1 cellular context compared by ENCODE assay signal in the genomic region with DNA sequence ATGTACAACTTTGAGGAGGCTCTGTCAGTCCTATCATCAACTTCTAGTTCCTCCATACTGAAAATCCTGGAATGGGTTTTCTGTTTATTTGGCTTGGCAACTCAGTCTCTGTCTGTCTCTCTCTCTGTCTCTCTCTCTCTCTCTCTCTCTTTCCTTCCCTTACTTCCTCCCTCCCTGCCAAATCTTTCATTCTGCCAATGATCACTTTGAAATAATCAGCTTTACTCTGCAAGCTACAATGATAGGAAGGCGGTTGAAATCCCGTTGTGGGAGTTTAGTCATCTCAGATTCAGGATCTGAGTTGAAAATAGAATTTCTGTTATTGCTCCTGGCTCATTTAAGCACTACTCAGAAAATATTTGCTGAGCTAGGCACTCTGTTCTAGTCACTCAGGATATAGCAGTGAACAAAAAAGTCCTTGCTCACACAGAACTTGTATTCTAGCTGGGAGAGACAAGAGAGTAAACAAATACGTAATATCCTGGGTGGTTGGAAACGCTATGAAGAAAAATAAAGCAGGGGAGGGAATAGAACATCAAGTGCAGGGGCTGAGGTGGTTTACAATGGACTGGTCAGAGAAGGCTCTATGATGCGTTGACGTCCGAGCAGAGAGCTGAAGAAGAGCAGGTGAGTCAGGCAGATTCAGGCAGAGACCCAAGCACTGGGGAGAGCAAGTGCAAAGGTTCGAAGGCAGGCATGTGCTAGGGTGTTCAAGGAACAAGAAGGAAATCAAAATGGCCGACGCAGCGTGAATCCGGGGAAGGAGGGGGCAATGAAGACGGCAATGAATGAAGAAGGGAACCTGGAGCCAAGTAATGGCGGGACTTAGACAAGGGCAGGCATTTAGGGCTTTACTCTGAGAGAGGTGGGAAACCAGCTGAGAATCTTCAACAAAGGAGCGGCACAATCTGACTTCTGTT.
TF ChIP-seq lines count a peak whose summit lies in the region.

No MANE protein-coding gene starts in this region.

TF ChIP-seq in SK-N-SH, 30 proteins besides CTCF, POLR2A, EP300 and RAD21 (continued from another document):
- TF ChIP-seq, protein P1, sequence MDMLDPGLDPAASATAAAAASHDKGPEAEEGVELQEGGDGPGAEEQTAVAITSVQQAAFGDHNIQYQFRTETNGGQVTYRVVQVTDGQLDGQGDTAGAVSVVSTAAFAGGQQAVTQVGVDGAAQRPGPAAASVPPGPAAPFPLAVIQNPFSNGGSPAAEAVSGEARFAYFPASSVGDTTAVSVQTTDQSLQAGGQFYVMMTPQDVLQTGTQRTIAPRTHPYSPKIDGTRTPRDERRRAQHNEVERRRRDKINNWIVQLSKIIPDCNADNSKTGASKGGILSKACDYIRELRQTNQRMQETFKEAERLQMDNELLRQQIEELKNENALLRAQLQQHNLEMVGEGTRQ (IDR thresholded peaks at IDR 0.05; ENCODE audit: borderline replicate concordance, low read depth, low read length) = no peak
- TF ChIP-seq MXI1 (IDR thresholded peaks at IDR 0.05; ENCODE audit: low read depth, low read length) (no peak), MEF2A (IDR thresholded peaks at IDR 0.05; ENCODE audit: borderline replicate concordance, low read depth) (no peak), NRF1 (IDR thresholded peaks at IDR 0.05; ENCODE audit: low read depth, low read length) (no peak), RFX5 (IDR thresholded peaks at IDR 0.05; ENCODE audit: low read length) (no peak)
- TF ChIP-seq, protein P2, sequence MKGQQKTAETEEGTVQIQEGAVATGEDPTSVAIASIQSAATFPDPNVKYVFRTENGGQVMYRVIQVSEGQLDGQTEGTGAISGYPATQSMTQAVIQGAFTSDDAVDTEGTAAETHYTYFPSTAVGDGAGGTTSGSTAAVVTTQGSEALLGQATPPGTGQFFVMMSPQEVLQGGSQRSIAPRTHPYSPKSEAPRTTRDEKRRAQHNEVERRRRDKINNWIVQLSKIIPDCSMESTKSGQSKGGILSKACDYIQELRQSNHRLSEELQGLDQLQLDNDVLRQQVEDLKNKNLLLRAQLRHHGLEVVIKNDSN (IDR thresholded peaks at IDR 0.05; ENCODE audit: borderline replicate concordance, low read depth) = no peak
